In genomic region chr17:78377858-78378224, GRCh38 we compare ENCODE assay signal across 8 cellular contexts. TPM values are rescaled to one million over a fixed set of nuclear protein-coding genes. Genes with fewer than 3 reads are reported as not detected.
A peak's percentile ranks its signal among the peaks of the same experiment; 100 is the strongest.
DNase-seq lines count a peak whose midpoint lies in the region; ATAC-seq and TF ChIP-seq lines count a peak whose summit lies in the region.

No MANE protein-coding gene starts in this region.

- TF ChIP-seq CTCF in HEK293 (tag by site-specific recombination; IDR thresholded peaks at IDR 0.05) (no peak), WTC11 (IDR thresholded peaks at IDR 0.05) (no peak), heart right ventricle (IDR thresholded peaks at IDR 0.05) (no peak)

- H3K4me3 ChIP-seq in HEK293 (ENCODE audit: low read depth, low read length): peak overlapping the region; percentile 92
- H3K4me3 ChIP-seq in heart right ventricle: peak overlapping the region; percentile 82 to 99 (median 94)
- H3K4me3 ChIP-seq in skeletal muscle satellite cell (ENCODE audit: low read length): peak overlapping the region; percentile 95

- no peaks in the 10 kb centered on the region for H3K9me3 Mint-ChIP-seq in WTC11

- H3K27ac ChIP-seq in HEK293 (ENCODE audit: extremely low read depth, low read depth, low read length): peak overlapping the region; percentile 4; the same call in 1 of the 2 replicates
- peak overlapping the region in 9 of 10 donors; percentile 85 to 99 (median 92) for H3K27ac ChIP-seq in heart right ventricle

- H3K36me3 ChIP-seq in HEK293 (ENCODE audit: control insufficient read depth in 2 of 2, insufficient read depth in 1 of 2, low read length in 2 of 2) (peaks cover 0 to 3% of the 10 kb centered on the region in 2 experiments; a peak in 2 of 3 replicates), heart right ventricle (peaks cover 0 to 15% (median 0%) of the 10 kb centered on the region in 9 donors), skeletal muscle satellite cell (ENCODE audit: insufficient read depth, low read length) (peaks cover 11% of the 10 kb centered on the region)

- no peaks in the 10 kb centered on the region; the same call in 1 of the 2 replicates for H3K36me3 Mint-ChIP-seq in WTC11

- peak overlapping the region; percentile 92 for H3K4me2 ChIP-seq in skeletal muscle satellite cell (ENCODE audit: low read length)

- H3K4me1 Mint-ChIP-seq in WTC11: peaks cover 68% of the 10 kb centered on the region

- ATAC-seq in WTC11 (no peak), heart right ventricle (peak in 2 of 8 donors; percentile 3 to 11), GM21515 (IDR thresholded peaks at IDR 0.05; ENCODE audit: unreplicated experiment) (no peak), HG03159 (IDR thresholded peaks at IDR 0.05; ENCODE audit: unreplicated experiment) (no peak)

- POLR2A ChIA-PET in HEK293 (lab: Yijun Ruan, JAX): interaction anchor here (0.6 to 1.8 kb wide), 3 partner anchors 10 to 17 kb away, joined by 3 to 6 read pairs (median 4); no protein-coding TSS in a partner anchor
- POLR2A ChIA-PET in WTC11 (lab: Charles Lee): interaction anchor here (1.3 to 1.4 kb wide), 3 partner anchors 8 to 17 kb away, joined by 5 read pairs; no protein-coding TSS in a partner anchor

- H3K9me3 ChIP-seq in HEK293 (ENCODE audit: control insufficient read depth, insufficient read depth, low read depth, low read length) (no peaks in the 10 kb centered on the region), heart right ventricle (no peaks in the 10 kb centered on the region), skeletal muscle satellite cell (replicated peaks; ENCODE audit: low read length) (no peaks in the 10 kb centered on the region)

- peak overlapping the region; percentile 98 for H3K9ac ChIP-seq in skeletal muscle satellite cell (ENCODE audit: low read depth, low read length)

- DNase-seq in WTC11 (ENCODE audit: low spot score): no peak
- DNase-seq in heart right ventricle: peak in 1 of 2 donors; percentile 9
- no peak for DNase-seq in stimulated activated CD4-positive, alpha-beta T cell treated with anti-CD3 and anti-CD28 coated beads, Interleukin-12 subunit alpha, Interleukin-12 subunit beta, amount 100 ng/mL, for 4 hours
- DNase-seq in activated CD4-positive, alpha-beta T cell treated with anti-CD3 and anti-CD28 coated beads, Interleukin-2, amount 50 U/mL, for 1 hour: no peak

- WGBS in heart right ventricle, 2 donors: 49% methylated on average over 14 of the region's 14 CpGs

- peaks cover 5% of the 10 kb centered on the region; the same call in 1 of the 2 replicates for H3K4me1 ChIP-seq in HEK293 (ENCODE audit: control insufficient read depth, insufficient read depth, low read length)
- peaks cover 3 to 92% (median 51%) of the 10 kb centered on the region in 9 donors for H3K4me1 ChIP-seq in heart right ventricle
- peaks cover 65% of the 10 kb centered on the region for H3K4me1 ChIP-seq in skeletal muscle satellite cell (ENCODE audit: control insufficient read depth, insufficient read depth, low read length)

- no peaks in the 10 kb centered on the region for H3K27me3 Mint-ChIP-seq in WTC11 (ENCODE audit: low read depth)

- intact Hi-C loops in heart right ventricle (cut with DNase I): no loop called here

- H3K27ac Mint-ChIP-seq in WTC11: no peak overlapping the region

- CTCF ChIA-PET in HEK293 (lab: Yijun Ruan, JAX) (interaction anchor here (1.4 to 1.8 kb wide), 2 partner anchors 17 to 44 kb away, joined by 5 to 8 read pairs; no protein-coding TSS in a partner anchor), WTC11 (lab: Charles Lee) (interaction anchor here (7.8 kb wide), 1 partner anchor 14 kb away, joined by 86 read pairs; no protein-coding TSS in a partner anchor)

- H3K27me3 ChIP-seq in heart right ventricle: no peaks in the 10 kb centered on the region
- no peaks in the 10 kb centered on the region for H3K27me3 ChIP-seq in skeletal muscle satellite cell (ENCODE audit: control insufficient read depth, insufficient read depth, low read length)

- peak overlapping the region; percentile 95 for H3K4me3 Mint-ChIP-seq in WTC11

TF ChIP-seq in HEK293, 187 proteins besides CTCF, POLR2A, EP300 and RAD21:
- peak; percentile 90 for TF ChIP-seq ZBTB17 (tag by site-specific recombination; IDR thresholded peaks at IDR 0.05)
- TF ChIP-seq ZNF23 (tag by site-specific recombination; IDR thresholded peaks at IDR 0.05; ENCODE audit: borderline replicate concordance): peak; percentile 84; the same call in 1 of the 2 replicates
- no peak for TF ChIP-seq ATF2 (tag by site-specific recombination; IDR thresholded peaks at IDR 0.05; ENCODE audit: low read depth)
- peak; percentile 95 for TF ChIP-seq ZNF121 (tag by site-specific recombination; IDR thresholded peaks at IDR 0.05)
- no peak for TF ChIP-seq ZNF677 (tag by site-specific recombination; IDR thresholded peaks at IDR 0.05)

TF ChIP-seq in WTC11, 78 proteins besides CTCF, POLR2A, EP300 and RAD21:
- TF ChIP-seq ZBTB43 (CRISPR knock-in tag; IDR thresholded peaks at IDR 0.05) (no peak), ZNF121 (CRISPR knock-in tag; IDR thresholded peaks at IDR 0.05) (peak; percentile 97), GTF2I (CRISPR knock-in tag; conservative IDR thresholded peaks at IDR 0.05) (peak; percentile 60; the same call in 1 of the 2 replicates), ARID4B (CRISPR knock-in tag; IDR thresholded peaks at IDR 0.05; ENCODE audit: borderline replicate concordance) (no peak)
TF ChIP-seq in WTC11: peak in this region for 2.

RNA-seq across cellular contexts. Expression of gene PGS1, which starts 0.6 kb away (rescaled TPM):
- 45.4 to 51.4 TPM (median 47.0 TPM) in 3 replicates for total RNA-seq in WTC11 (2021)
- total RNA-seq in heart right ventricle: 10 to 100 TPM; 14.7 to 28.4 (median 17.1) TPM
- 10 to 100 TPM; 18.5 to 18.7 TPM for polyA plus RNA-seq in heart right ventricle
- 24.6 and 25.8 TPM in 2 replicates for total RNA-seq in skeletal muscle satellite cell (2012; rRNA removed)

RNA-seq across cellular contexts. Expression of gene SOCS3, which starts 18.0 kb away (rescaled TPM):
- total RNA-seq in WTC11 (2021) (23.8 to 24.6 TPM (median 24.2 TPM) in 3 replicates), heart right ventricle (100 to 1,000 TPM in 2 of 10 donors, 10 to 100 TPM in 6, 1 to 10 TPM in 2; 7.7 to 189 (median 17.0) TPM)
- polyA plus RNA-seq in heart right ventricle: 10 to 100 TPM; 13.5 to 30.2 TPM
- 52.0 and 93.5 TPM in 2 replicates for total RNA-seq in skeletal muscle satellite cell (2012; rRNA removed)

Comparison
In these comparisons a context has a peak if more than half of its experiments do, and no peak if none do; other contexts are left out.
1. Of the 8 proteins assayed by ChIP-seq in both HEK293 and WTC11: peak only in HEK293: none; only in WTC11: none; in both: ZNF121; in neither: 7.